8 cellular contexts compared by ENCODE assay signal in genomic region chr14:53151523-53151866, GRCh38. TPM values are rescaled to one million over a fixed set of nuclear protein-coding genes. Genes with fewer than 3 reads are reported as not detected.
DNase-seq lines count a peak whose midpoint lies in the region; ATAC-seq and TF ChIP-seq lines count a peak whose summit lies in the region.

No MANE protein-coding gene starts in this region.

- peaks cover 11% of the 10 kb centered on the region for H3K36me3 Mint-ChIP-seq in nephron (ENCODE audit: low read depth)

- peaks cover 6% of the 10 kb centered on the region for H3K9me3 Mint-ChIP-seq in nephron

- no peak overlapping the region for H2AFZ ChIP-seq in MM.1S (ENCODE audit: low read length)

- peak overlapping the region; percentile 79 for H3K4me2 ChIP-seq in MM.1S (ENCODE audit: low read depth, low read length)

- ATAC-seq in HG03432 (IDR thresholded peaks at IDR 0.05; ENCODE audit: unreplicated experiment) (no peak), HG03108 (IDR thresholded peaks at IDR 0.05; ENCODE audit: unreplicated experiment) (no peak)

- H3K4me3 ChIP-seq in BJ (ENCODE audit: low read depth, low read length) (peak overlapping the region; percentile 81), MM.1S (ENCODE audit: low read length) (peak overlapping the region; percentile 82), ectodermal cell (ENCODE audit: insufficient read depth, low read depth, low read length) (peak overlapping the region; percentile 90)

- POLR2A ChIA-PET in BJ (lab: Charles Lee) = no interaction called here

- no peaks in the 10 kb centered on the region for H3K9me2 ChIP-seq in MM.1S (replicated peaks; ENCODE audit: insufficient read depth, low read length)

- TF ChIP-seq CTCF in BJ (IDR thresholded peaks at IDR 0.05; ENCODE audit: insufficient read depth, low read depth, low read length) (no peak), MM.1S (IDR thresholded peaks at IDR 0.05; ENCODE audit: low read length) (no peak), nephron (IDR thresholded peaks at IDR 0.05; ENCODE audit: unreplicated experiment in 3 of 3) (no peak)

- H3K9me3 ChIP-seq in MM.1S (replicated peaks; ENCODE audit: insufficient read depth, low read length) (no peaks in the 10 kb centered on the region), ectodermal cell (ENCODE audit: control insufficient read depth, low read length) (no peaks in the 10 kb centered on the region)

- H3F3A ChIP-seq in MM.1S (ENCODE audit: insufficient read depth, low read length) = peaks cover 11% of the 10 kb centered on the region

- no peaks in the 10 kb centered on the region for H4K20me1 ChIP-seq in MM.1S (ENCODE audit: insufficient read depth, low read length)

- peak overlapping the region; percentile 93 to 99 (median 94) for H3K4me3 Mint-ChIP-seq in nephron

- H3K27me3 Mint-ChIP-seq in nephron (ENCODE audit: low read depth) = no peaks in the 10 kb centered on the region

- peaks cover 61% of the 10 kb centered on the region for H3K79me2 ChIP-seq in MM.1S (ENCODE audit: low read length)

- 7 to 8% methylated on average over 6 to 7 of the region's 7 CpGs for WGBS in ectodermal cell, 2 experiments

- H3K4me1 ChIP-seq in MM.1S (ENCODE audit: low read length) = peaks cover 33% of the 10 kb centered on the region
- peaks cover 4% of the 10 kb centered on the region for H3K4me1 ChIP-seq in ectodermal cell (ENCODE audit: control insufficient read depth, insufficient read depth, low read length)

- peak overlapping the region; percentile 72; the same call in 1 of the 2 replicates for H3K9ac ChIP-seq in MM.1S (ENCODE audit: low read length)

- H3K27ac ChIP-seq in MM.1S (ENCODE audit: low read length) (no peak overlapping the region; the same call in 1 of the 2 replicates), ectodermal cell (ENCODE audit: insufficient read depth, low read depth, low read length, poor library complexity, severe bottlenecking) (no peak overlapping the region)

- peaks cover 20% of the 10 kb centered on the region for H3K4me1 Mint-ChIP-seq in nephron

- H3K27me3 ChIP-seq in BJ (ENCODE audit: control insufficient read depth, insufficient read depth, low read length) (no peaks in the 10 kb centered on the region), MM.1S (replicated peaks; ENCODE audit: insufficient read depth, low read length) (no peaks in the 10 kb centered on the region), ectodermal cell (ENCODE audit: control insufficient read depth, insufficient read depth, low read length, poor library complexity, severe bottlenecking) (peaks cover 4% of the 10 kb centered on the region)

- CTCF ChIA-PET in BJ (lab: Yijun Ruan, JAX) = interaction anchor here (0.5 to 2.3 kb wide), 10 partner anchors 9 to 245 kb away, joined by 3 to 8 read pairs (median 4); no protein-coding TSS in a partner anchor

- H3K36me3 ChIP-seq in BJ (ENCODE audit: control insufficient read depth, insufficient read depth, low read length) (no peaks in the 10 kb centered on the region), MM.1S (replicated peaks; ENCODE audit: insufficient read depth, low read length) (no peaks in the 10 kb centered on the region), ectodermal cell (ENCODE audit: control insufficient read depth, insufficient read depth, low read length) (no peaks in the 10 kb centered on the region)

- no peak for DNase-seq in BJ (ENCODE audit: low read depth)
- no peak for DNase-seq in MM.1S
- no peak for DNase-seq in NOMO-1 (lab: John Stamatoyannopoulos, UW; ENCODE audit: unreplicated experiment in 2 of 2)
- no peak for DNase-seq in D341Med (ENCODE audit: low spot score)

- H3K27ac Mint-ChIP-seq in nephron = peak overlapping the region; percentile 22 to 57 (median 34)

RNA-seq across cellular contexts. Expression of gene DDHD1, which starts 1.6 kb away (rescaled TPM):
- polyA plus RNA-seq in BJ (2011; rRNA removed) = 4.1 and 7.6 TPM in 2 replicates
- polyA minus RNA-seq in BJ (2011; rRNA and poly(A)+ RNA removed) = 7.5 and 12.2 TPM in 2 replicates
- polyA plus RNA-seq in ectodermal cell (2013, experiment 1 of 4) = 10.7 TPM
- polyA plus RNA-seq in ectodermal cell (2013, experiment 2 of 4) = 14.1 TPM
- 8.6 TPM for polyA plus RNA-seq in ectodermal cell (2013, experiment 3 of 4)
- polyA plus RNA-seq in ectodermal cell (2013, experiment 4 of 4) = 11.8 TPM
